11 cellular contexts compared by ENCODE assay signal in the genomic region with DNA sequence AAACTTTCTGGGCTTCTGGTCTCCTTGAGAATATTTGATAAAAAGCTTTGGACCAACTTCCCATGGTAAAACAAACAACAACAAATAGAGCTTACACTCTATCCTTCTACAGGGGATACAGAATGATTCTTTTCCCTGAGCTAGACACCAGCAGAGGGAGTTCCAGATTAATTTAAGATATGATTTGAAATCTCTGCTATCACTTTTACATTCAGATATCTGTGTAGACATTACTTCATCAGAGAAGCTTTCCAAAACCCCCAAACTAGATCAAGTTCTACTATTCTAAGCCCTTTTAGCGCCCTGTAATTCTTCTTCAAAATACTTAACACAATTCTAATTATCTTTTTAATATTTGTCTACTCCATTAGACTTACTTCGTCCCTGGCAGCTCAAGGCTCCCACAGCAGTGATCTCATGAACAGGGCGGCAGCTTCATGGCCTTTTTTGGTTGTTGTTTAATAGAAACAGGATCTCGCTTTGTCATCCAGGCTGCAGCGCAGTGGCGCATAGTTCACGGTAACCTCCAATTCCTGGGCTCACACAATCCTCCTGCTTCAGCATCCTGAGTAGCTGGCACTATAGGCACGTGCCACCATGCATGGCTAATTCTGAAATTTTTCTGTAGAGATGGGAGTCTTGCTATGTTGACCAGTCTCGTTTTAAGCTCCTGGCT. TPM values are rescaled to one million over a fixed set of nuclear protein-coding genes. Genes with fewer than 3 reads are reported as not detected.
DNase-seq lines count a peak whose midpoint lies in the region; ATAC-seq and TF ChIP-seq lines count a peak whose summit lies in the region.
"Had no signal": no experiment of that assay in that cellular context is flagged by ENCODE, and none has a peak within 500 bp of the region (broad histone marks: within the 10 kb centered on the region; RNA-seq: fewer than 3 reads in every experiment).

No MANE protein-coding gene starts in this region.

- 64 to 72% methylated on average over 9 of the region's 9 CpGs for WGBS in body of pancreas, 2 donors

- peak overlapping the region; percentile 49 for H3K9ac ChIP-seq in muscle layer of colon (ENCODE audit: low read length)

- H3K27ac ChIP-seq in HEK293 (ENCODE audit: extremely low read depth, low read depth, low read length) (no peak overlapping the region), muscle layer of colon (ENCODE audit: low read depth, low read length) (peak overlapping the region; percentile 86), body of pancreas (peak overlapping the region in 1 of 4 donors; percentile 49)
- H3K27ac ChIP-seq: prostate gland had no signal

- H3K9me3 ChIP-seq in HEK293 (ENCODE audit: control insufficient read depth, insufficient read depth, low read depth, low read length) (no peaks in the 10 kb centered on the region), muscle layer of colon (ENCODE audit: low read length) (no peaks in the 10 kb centered on the region), body of pancreas (no peaks in the 10 kb centered on the region)
- H3K9me3 ChIP-seq: breast epithelium, prostate gland had no signal

- ATAC-seq in left cardiac atrium, result no peak
- no peak for ATAC-seq in body of pancreas

- POLR2A ChIA-PET in HEK293 (lab: Yijun Ruan, JAX), result interaction anchor here (0.5 to 2.3 kb wide), 2 partner anchors 9 to 15 kb away, joined by 3 to 5 read pairs; no protein-coding TSS in a partner anchor

- H3K36me3 ChIP-seq in HEK293 (ENCODE audit: control insufficient read depth in 2 of 2, insufficient read depth in 1 of 2, low read length in 2 of 2) (no peaks in the 10 kb centered on the region), muscle layer of colon (ENCODE audit: insufficient read depth, low read length) (no peaks in the 10 kb centered on the region), body of pancreas (replicated peaks in 1 of 2; ENCODE audit: insufficient read depth in 1 of 2, low read depth in 2 of 2) (no peaks in the 10 kb centered on the region)
- H3K36me3 ChIP-seq: breast epithelium, prostate gland had no signal

- H3K4me3 ChIP-seq in HEK293 (ENCODE audit: low read depth, low read length), result no peak overlapping the region
- H3K4me3 ChIP-seq in astrocyte of the cerebellum (ENCODE audit: low read depth, low read length), result no peak overlapping the region
- peak overlapping the region; percentile 9 to 60 for H3K4me3 ChIP-seq in muscle layer of colon (ENCODE audit: low read depth in 1 of 2, low read length in 2 of 2)
- H3K4me3 ChIP-seq in body of pancreas, result no peak overlapping the region

- intact Hi-C loops in left cardiac atrium (cut with DNase I), result no loop called here
- intact Hi-C loops in body of pancreas (cut with DNase I), result no loop called here

- H3K4me1 ChIP-seq in HEK293 (ENCODE audit: control insufficient read depth, insufficient read depth, low read length) (no peaks in the 10 kb centered on the region), muscle layer of colon (ENCODE audit: insufficient read depth, low read length) (peaks cover 48% of the 10 kb centered on the region), body of pancreas (peaks cover 32% of the 10 kb centered on the region)

- no peak for TF ChIP-seq POLR2A in body of pancreas (IDR thresholded peaks at IDR 0.05)

- no peak for DNase-seq in AG09319 (ENCODE audit: extremely low read depth, low read depth)
- DNase-seq in astrocyte of the cerebellum (ENCODE audit: low read depth), result no peak
- no peak for DNase-seq in left cardiac atrium
- DNase-seq in GM13976 (ENCODE audit: low spot score), result no peak
- no peak for DNase-seq in T-helper 9 cell
- DNase-seq in body of pancreas, result no peak
- DNase-seq: NCI-H446 treated with DMSO at 0.1 percent for 48 hours had no signal

- TF ChIP-seq CTCF in AG09319 (IDR thresholded peaks at IDR 0.05; ENCODE audit: low read depth, low read length), result peak; percentile 44
- no peak for TF ChIP-seq CTCF in HEK293 (tag by site-specific recombination; IDR thresholded peaks at IDR 0.05)
- peak; percentile 35 for TF ChIP-seq CTCF in astrocyte of the cerebellum (IDR thresholded peaks at IDR 0.05; ENCODE audit: low read depth, low read length, missing control alignments)
- TF ChIP-seq CTCF in GM13976 (IDR thresholded peaks at IDR 0.05; ENCODE audit: borderline replicate concordance, control extremely low read depth, extremely low read depth, insufficient read depth, missing control alignments), result no peak
- peak in 3 of 7 experiments; percentile 6 to 20 (median 15) for TF ChIP-seq CTCF in body of pancreas (IDR thresholded peaks at IDR 0.05)

- in situ Hi-C loops in astrocyte of the cerebellum (cut with HindIII; ENCODE audit: low sequenced_read_pairs) (no loop called here), GM13976 (cut with MboI; ENCODE audit: low sequenced_read_pairs, unreplicated experiment) (no loop called here)

- CTCF ChIA-PET in HEK293 (lab: Yijun Ruan, JAX), result interaction anchor here (0.6 to 3.4 kb wide), 19 partner anchors 8 to 1203 kb away, joined by 3 to 23 read pairs (median 5); no protein-coding TSS in a partner anchor

- H3K27me3 ChIP-seq in muscle layer of colon (ENCODE audit: control insufficient read depth in 1 of 2, insufficient read depth in 2 of 2, low read length in 2 of 2), result no peaks in the 10 kb centered on the region
- no peaks in the 10 kb centered on the region for H3K27me3 ChIP-seq in body of pancreas

TF ChIP-seq in HEK293, 187 proteins besides CTCF, POLR2A, EP300 and RAD21:
- TF ChIP-seq ZNF549 (tag by site-specific recombination; IDR thresholded peaks at IDR 0.05), result peak; percentile 91
- no peak for TF ChIP-seq ZNF658 (tag by site-specific recombination; IDR thresholded peaks at IDR 0.05)
- no peak for TF ChIP-seq ZNF350 (tag by site-specific recombination; IDR thresholded peaks at IDR 0.05)
- no peak for TF ChIP-seq ZFP69B (tag by site-specific recombination; IDR thresholded peaks at IDR 0.05)
- peak; percentile 51 for TF ChIP-seq ZNF654 (tag by site-specific recombination; IDR thresholded peaks at IDR 0.05; ENCODE audit: low read depth)

RNA-seq across cellular contexts. Expression of gene GALNT12, which starts 0.9 kb away (rescaled TPM):
- total RNA-seq in left cardiac atrium (1 to 10 TPM in 1 of 2 donors, under 1 TPM in 1; 0.91 to 1.1 TPM), body of pancreas (10 to 100 TPM; 13.0 to 53.1 TPM)

RNA-seq across cellular contexts. Expression of gene ANKS6, which starts 10.2 kb away (rescaled TPM):
- total RNA-seq in left cardiac atrium (1 to 10 TPM; 6.5 to 7.4 TPM), body of pancreas (10 to 100 TPM; 13.2 to 32.0 TPM)

Comparison
In these comparisons a context has a peak if more than half of its experiments do, and no peak if none do; other contexts are left out.
1. CTCF ChIP-seq: peak in AG09319 (single experiment) and astrocyte of the cerebellum (single experiment); none in HEK293 (single experiment) and GM13976 (single experiment).
2. H3K4me3 ChIP-seq: peak in muscle layer of colon (2 of 2); none in HEK293 (single experiment), astrocyte of the cerebellum (single experiment) and body of pancreas (0 of 2).
3. RNA of gene GALNT12, which starts 0.9 kb away (total RNA-seq): 13.0 to 53.1 TPM in body of pancreas; 0.91 to 1.1 TPM in left cardiac atrium; every median in the first group is over 4 times any median in the second.